In the genomic region with DNA sequence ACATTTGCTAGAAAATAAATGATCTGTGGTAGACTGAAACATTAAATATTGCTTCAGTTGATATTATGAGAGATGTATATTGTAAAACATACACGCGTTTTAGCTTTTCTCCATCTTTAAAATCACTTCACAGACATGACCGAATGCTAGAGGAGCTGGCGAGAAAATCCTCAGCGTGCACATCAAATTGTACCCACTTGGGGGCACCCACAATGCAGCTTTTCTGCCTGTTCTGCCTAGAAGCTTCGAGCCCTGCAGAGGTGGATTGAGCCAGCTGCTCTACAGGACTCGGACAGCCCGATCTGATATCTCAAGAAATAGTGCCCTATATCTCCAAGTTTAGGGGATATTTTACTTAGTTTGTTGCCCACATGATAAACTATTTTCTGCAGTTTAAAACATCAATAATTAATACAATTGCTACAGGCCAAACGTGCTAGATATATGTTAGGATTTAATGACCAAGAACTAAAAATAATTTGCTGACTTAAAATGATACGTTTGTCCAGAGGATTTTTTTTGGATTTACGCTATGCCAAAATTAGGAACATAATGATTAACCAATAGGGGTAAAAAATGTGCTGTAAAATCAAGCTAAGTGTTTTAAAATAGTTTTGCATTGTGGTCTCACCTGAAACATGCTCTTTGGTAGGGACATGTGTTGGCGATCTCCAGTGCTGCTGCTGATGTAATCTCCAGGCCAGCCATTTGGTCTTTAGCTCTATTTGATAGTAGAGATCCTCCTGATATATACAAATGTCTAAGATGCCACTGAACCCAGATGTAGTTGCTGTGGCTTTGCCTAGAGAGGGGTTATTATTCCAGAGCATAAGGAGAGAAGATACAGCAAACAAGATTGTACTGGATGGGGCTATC, we compare ENCODE assay signal across 8 cellular contexts. TPM values are rescaled to one million over a fixed set of nuclear protein-coding genes. Genes with fewer than 3 reads are reported as not detected.
DNase-seq lines count a peak whose midpoint lies in the region; ATAC-seq and TF ChIP-seq lines count a peak whose summit lies in the region.

No MANE protein-coding gene starts in this region.

- CTCF ChIA-PET in Caco-2 (lab: Charles Lee) = interaction anchor here (0.6 to 2.1 kb wide), 8 partner anchors 48 to 894 kb away, joined by 3 to 15 read pairs (median 4); no protein-coding TSS in a partner anchor

- TF ChIP-seq CTCF in Caco-2 (IDR thresholded peaks at IDR 0.05; ENCODE audit: insufficient read depth in 1 of 2, low read depth in 1 of 2, low read length in 1 of 2, severe bottlenecking in 1 of 2, unreplicated experiment in 1 of 2) = peak; percentile 66 to 70

- ATAC-seq in GM19452 (IDR thresholded peaks at IDR 0.05; ENCODE audit: unreplicated experiment) = peak; percentile 93

- H3K27ac Mint-ChIP-seq in Caco-2 (ENCODE audit: unreplicated experiment) = no peak overlapping the region
- no peak overlapping the region for H3K27ac Mint-ChIP-seq in activated T-cell treated with anti-CD3 and anti-CD28 coated beads, Interleukin-2, amount 50 U/mL, for 24 hours

- H3K4me3 ChIP-seq in Caco-2 (ENCODE audit: low read depth, low read length) = no peak overlapping the region

- peaks cover 5% of the 10 kb centered on the region; the same call in 1 of the 2 replicates for H3K9me3 ChIP-seq in Caco-2

- intact Hi-C loops in Caco-2 (cut with micrococcal nuclease; ENCODE audit: unreplicated experiment) = loop anchor here (1.0 kb wide), 1 partner anchor 78 kb away; no protein-coding TSS in a partner anchor

- peaks cover 2% of the 10 kb centered on the region for H3K9me3 Mint-ChIP-seq in Caco-2 (ENCODE audit: unreplicated experiment)
- H3K9me3 Mint-ChIP-seq in activated T-cell treated with anti-CD3 and anti-CD28 coated beads, Interleukin-2, amount 50 U/mL, for 24 hours = no peaks in the 10 kb centered on the region

- H3K27me3 ChIP-seq in Caco-2 (replicated peaks; ENCODE audit: control insufficient read depth, insufficient read depth, low read length) = no peaks in the 10 kb centered on the region

- POLR2A ChIA-PET in Caco-2 (lab: Charles Lee) = no interaction called here

- peaks cover 10% of the 10 kb centered on the region for H3K27me3 Mint-ChIP-seq in Caco-2 (ENCODE audit: insufficient read depth, unreplicated experiment)
- H3K27me3 Mint-ChIP-seq in activated T-cell treated with anti-CD3 and anti-CD28 coated beads, Interleukin-2, amount 50 U/mL, for 24 hours = peaks cover 20% of the 10 kb centered on the region

- no TSS peak for BruUV-seq in Caco-2 (replicated peaks; lab: Mats Ljungman, UMichigan)

- H3K4me1 ChIP-seq in Caco-2 = no peaks in the 10 kb centered on the region

- H3K36me3 ChIP-seq in Caco-2 (ENCODE audit: control insufficient read depth, insufficient read depth, low read length) = no peaks in the 10 kb centered on the region

- H3K4me1 Mint-ChIP-seq in Caco-2 (ENCODE audit: low read depth, unreplicated experiment) = peaks cover 7% of the 10 kb centered on the region
- peaks cover 8% of the 10 kb centered on the region for H3K4me1 Mint-ChIP-seq in activated T-cell treated with anti-CD3 and anti-CD28 coated beads, Interleukin-2, amount 50 U/mL, for 24 hours (ENCODE audit: low read depth)

- H3K4me3 Mint-ChIP-seq in Caco-2 (ENCODE audit: unreplicated experiment) = no peak overlapping the region
- H3K4me3 Mint-ChIP-seq in activated T-cell treated with anti-CD3 and anti-CD28 coated beads, Interleukin-2, amount 50 U/mL, for 24 hours = no peak overlapping the region

- H3K36me3 Mint-ChIP-seq in Caco-2 (ENCODE audit: insufficient read depth, unreplicated experiment) = no peaks in the 10 kb centered on the region
- no peaks in the 10 kb centered on the region for H3K36me3 Mint-ChIP-seq in activated T-cell treated with anti-CD3 and anti-CD28 coated beads, Interleukin-2, amount 50 U/mL, for 24 hours (ENCODE audit: low read depth)

- DNase-seq in Caco-2 (peak; percentile 66 to 71), HS-5 (ENCODE audit: low read depth) (peak; percentile 19), NOMO-1 treated with DMSO at 0.1 percent for 48 hours (lab: John Stamatoyannopoulos, UW; ENCODE audit: unreplicated experiment) (peak; percentile 21), glomerular visceral epithelial cell (ENCODE audit: extremely low spot score) (peak; percentile 63), putamen (ENCODE audit: low spot score) (peak; percentile 16), NCI-H128 (lab: John Stamatoyannopoulos, UW; ENCODE audit: unreplicated experiment) (no peak)
- DNase-seq in activated T-cell treated with anti-CD3 and anti-CD28 coated beads, Interleukin-2, amount 50 U/mL, for 24 hours = peak; percentile 64

RNA-seq across cellular contexts. Expression of gene ATP5MC3, which starts 22.3 kb away (rescaled TPM):
- total RNA-seq in Caco-2 (2022) = 299 and 337 TPM in 2 replicates

RNA-seq across cellular contexts. Expression of gene ATF2, which starts 35.9 kb away (rescaled TPM):
- 44.0 and 47.1 TPM in 2 replicates for total RNA-seq in Caco-2 (2022)
